14 cellular contexts compared by ENCODE assay signal in the genomic region with DNA sequence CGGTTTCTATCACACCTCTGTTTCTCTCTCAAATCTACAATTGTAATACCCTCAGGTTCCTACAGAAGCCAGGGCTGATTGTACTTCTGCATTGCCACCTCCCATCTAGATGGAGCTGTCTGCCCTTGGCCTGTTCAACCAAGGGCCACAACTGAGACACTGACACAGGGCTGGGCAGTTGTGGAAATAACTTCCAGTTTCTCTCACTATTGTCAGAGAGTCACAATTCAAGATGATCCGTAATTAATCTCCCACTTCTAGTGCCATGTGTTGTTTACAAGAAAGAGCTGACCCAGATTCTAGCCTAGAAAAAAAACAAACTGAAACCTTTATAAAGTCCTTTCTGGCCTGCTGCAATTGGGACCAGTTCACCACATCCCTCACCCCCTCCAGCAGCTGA. TPM values are rescaled to one million over a fixed set of nuclear protein-coding genes. Genes with fewer than 3 reads are reported as not detected.
"Had no signal": no experiment of that assay in that cellular context is flagged by ENCODE, and none has a peak within 500 bp of the region (broad histone marks: within the 10 kb centered on the region; RNA-seq: fewer than 3 reads in every experiment).

No MANE protein-coding gene starts in this region.

- H3K4me3 Mint-ChIP-seq: activated CD4-positive, alpha-beta memory T cell treated with anti-CD3 and anti-CD28 coated beads for 36 hours; activated T-cell treated with anti-CD3 and anti-CD28 coated beads, Interleukin-2, amount 50 U/mL, for 72 hours; effector memory CD8-positive, alpha-beta T cell; immature natural killer cell; natural killer cell treated with Interleukin-12 subunit alpha and Interleukin-12 subunit beta and Interleukin-15 and Interleukin-18, amount 100 ng/mL, for 72 hours; stimulated activated naive CD8-positive, alpha-beta T cell treated with anti-CD3 and anti-CD28 coated beads, Interleukin-15, amount 100 ng/mL, for 72 hours had no signal

- H3K4me3 ChIP-seq: skin epidermis, tibial artery had no signal

- DNase-seq: activated CD4-positive, alpha-beta memory T cell treated with anti-CD3 and anti-CD28 coated beads for 36 hours; activated T-cell treated with anti-CD3 and anti-CD28 coated beads, Interleukin-2, amount 50 U/mL, for 72 hours; cortex of kidney; effector memory CD8-positive, alpha-beta T cell; erythroblast; hypothalamus; immature natural killer cell; left cardiac atrium; stimulated activated CD4-positive, alpha-beta T cell treated with anti-CD3 and anti-CD28 coated beads, Interleukin-4, amount 100 ng/mL, for 4 hours; stimulated activated naive CD8-positive, alpha-beta T cell treated with anti-CD3 and anti-CD28 coated beads, Interleukin-15, amount 100 ng/mL, for 72 hours; tibial artery had no signal

- H3K36me3 Mint-ChIP-seq: activated CD4-positive, alpha-beta memory T cell treated with anti-CD3 and anti-CD28 coated beads for 36 hours; immature natural killer cell; natural killer cell treated with Interleukin-12 subunit alpha and Interleukin-12 subunit beta and Interleukin-15 and Interleukin-18, amount 100 ng/mL, for 72 hours had no signal

- H3K9me3 Mint-ChIP-seq: activated CD4-positive, alpha-beta memory T cell treated with anti-CD3 and anti-CD28 coated beads for 36 hours; effector memory CD8-positive, alpha-beta T cell; natural killer cell treated with Interleukin-12 subunit alpha and Interleukin-12 subunit beta and Interleukin-15 and Interleukin-18, amount 100 ng/mL, for 72 hours; stimulated activated naive CD8-positive, alpha-beta T cell treated with anti-CD3 and anti-CD28 coated beads, Interleukin-15, amount 100 ng/mL, for 72 hours had no signal

- ATAC-seq: activated T-cell treated with anti-CD3 and anti-CD28 coated beads, Interleukin-2, amount 50 U/mL, for 72 hours; effector memory CD8-positive, alpha-beta T cell; natural killer cell treated with Interleukin-12 subunit alpha and Interleukin-12 subunit beta and Interleukin-15 and Interleukin-18, amount 100 ng/mL, for 72 hours; stimulated activated naive CD8-positive, alpha-beta T cell treated with anti-CD3 and anti-CD28 coated beads, Interleukin-15, amount 100 ng/mL, for 72 hours had no signal

- H3K27me3 ChIP-seq: tibial artery had no signal

- H3K27ac Mint-ChIP-seq: activated CD4-positive, alpha-beta memory T cell treated with anti-CD3 and anti-CD28 coated beads for 36 hours; activated T-cell treated with anti-CD3 and anti-CD28 coated beads, Interleukin-2, amount 50 U/mL, for 72 hours; effector memory CD8-positive, alpha-beta T cell; immature natural killer cell; natural killer cell treated with Interleukin-12 subunit alpha and Interleukin-12 subunit beta and Interleukin-15 and Interleukin-18, amount 100 ng/mL, for 72 hours; stimulated activated naive CD8-positive, alpha-beta T cell treated with anti-CD3 and anti-CD28 coated beads, Interleukin-15, amount 100 ng/mL, for 72 hours had no signal

- H3K36me3 ChIP-seq: tibial artery had no signal

- H3K9me3 ChIP-seq: tibial artery had no signal

- H3K4me1 Mint-ChIP-seq: immature natural killer cell; stimulated activated naive CD8-positive, alpha-beta T cell treated with anti-CD3 and anti-CD28 coated beads, Interleukin-15, amount 100 ng/mL, for 72 hours had no signal

RNA-seq across cellular contexts. Expression of a gene that starts 22.2 kb away (rescaled TPM):
- total RNA-seq: lung microvascular endothelial cell had no signal
- polyA plus RNA-seq: immature natural killer cell had no signal
